Comparison of ENCODE assay signal across 9 cellular contexts in the genomic region with DNA sequence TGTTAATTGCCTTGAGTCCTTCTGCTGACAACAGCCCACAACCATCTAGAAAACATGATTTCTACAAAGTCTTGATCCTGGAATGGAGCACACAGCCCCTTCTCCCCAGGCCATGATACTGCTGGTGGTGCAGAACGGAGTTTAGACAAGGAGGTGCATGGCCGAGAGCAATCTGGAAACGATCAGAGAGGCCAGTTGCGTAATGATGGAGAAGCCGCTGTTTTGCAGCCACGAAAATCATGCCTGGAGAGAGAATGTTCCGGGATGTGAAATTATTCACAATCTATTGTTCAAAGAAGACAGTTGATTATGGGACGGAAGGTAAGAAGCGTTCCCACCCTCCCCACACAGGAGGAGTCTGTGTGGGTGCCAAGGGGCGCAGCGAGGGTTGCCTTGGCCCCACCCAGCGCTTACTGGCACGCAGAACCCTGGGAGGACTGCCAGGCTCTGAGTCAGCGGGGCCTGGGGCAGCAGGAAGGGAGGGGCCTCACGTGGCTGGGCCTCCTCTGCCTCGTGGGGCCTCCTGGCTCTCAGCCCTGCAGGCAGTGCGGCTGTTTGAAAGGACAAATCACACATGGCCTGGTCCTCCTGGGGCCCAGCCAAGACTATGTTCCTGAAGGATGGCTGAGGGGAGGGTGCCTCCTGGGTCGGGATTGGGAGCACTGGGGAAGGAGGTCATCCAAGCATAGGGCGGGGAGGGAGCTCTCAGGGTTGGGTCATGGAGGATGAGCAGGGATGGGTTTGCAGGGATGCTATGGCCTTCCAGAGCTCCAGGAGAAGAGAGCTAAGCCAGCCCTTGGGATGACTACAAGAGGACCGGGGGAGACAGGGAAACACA. TPM values are rescaled to one million over a fixed set of nuclear protein-coding genes. Genes with fewer than 3 reads are reported as not detected.
DNase-seq lines count a peak whose midpoint lies in the region; ATAC-seq and TF ChIP-seq lines count a peak whose summit lies in the region.
"Had no signal": no experiment of that assay in that cellular context is flagged by ENCODE, and none has a peak within 500 bp of the region (broad histone marks: within the 10 kb centered on the region; RNA-seq: fewer than 3 reads in every experiment).

No MANE protein-coding gene starts in this region.

- peak overlapping the region; percentile 36 for H3K4me3 ChIP-seq in Jurkat, Clone E6-1 (ENCODE audit: low read length)
- H3K4me3 ChIP-seq in SJCRH30 (peak overlapping the region; percentile 57), subcutaneous abdominal adipose tissue (ENCODE audit: low read depth in 1 of 5, low read length in 5 of 5) (peak overlapping the region; percentile 48 to 79 (median 57))
- H3K4me3 ChIP-seq: HAP-1 had no signal

- H3K36me3 ChIP-seq in SJCRH30 (no peaks in the 10 kb centered on the region), subcutaneous abdominal adipose tissue (ENCODE audit: control insufficient read depth in 5 of 5, insufficient read depth in 5 of 5, low read length in 5 of 5) (no peaks in the 10 kb centered on the region)
- H3K36me3 ChIP-seq: HAP-1 had no signal

- TF ChIP-seq CTCF in C4-2B (conservative IDR thresholded peaks at IDR 0.05) (no peak), omental fat pad (IDR thresholded peaks at IDR 0.05) (no peak)

- ATAC-seq in omental fat pad (ENCODE audit: low FRiP score) (peak; percentile 90), GM18867 (IDR thresholded peaks at IDR 0.05; ENCODE audit: unreplicated experiment) (no peak)

- peak overlapping the region; percentile 16 to 77 (median 69) for H3K9ac ChIP-seq in subcutaneous abdominal adipose tissue (ENCODE audit: low read length in 5 of 5)

- peak overlapping the region; percentile 79 for H3K27ac ChIP-seq in C4-2B
- peak overlapping the region; percentile 76 for H3K27ac ChIP-seq in SJCRH30
- peak overlapping the region; percentile 82 for H3K27ac ChIP-seq in subcutaneous abdominal adipose tissue (ENCODE audit: low read depth, low read length)

- DNase-seq in Jurkat, Clone E6-1 (ENCODE audit: low read depth, low spot score) = peak; percentile 87
- DNase-seq in SJCRH30 (peak; percentile 97), fibroblast of the conjunctiva (ENCODE audit: low read depth) (peak; percentile 99), omental fat pad (ENCODE audit: low spot score) (peak; percentile 97)
- peak; percentile 88 for DNase-seq in activated gamma-delta T cell treated with anti-CD3 and anti-CD28 coated beads, Interleukin-2, amount 50 U/mL, for 16 hours (ENCODE audit: low read depth)

- H3K4me1 ChIP-seq in SJCRH30 = peaks cover 27% of the 10 kb centered on the region
- H3K4me1 ChIP-seq in subcutaneous abdominal adipose tissue (ENCODE audit: control insufficient read depth in 5 of 5, insufficient read depth in 5 of 5, low read length in 5 of 5) = peaks cover 20 to 55% (median 52%) of the 10 kb centered on the region in 5 donors

- H3K9me3 ChIP-seq in SJCRH30 (replicated peaks) (no peaks in the 10 kb centered on the region), subcutaneous abdominal adipose tissue (ENCODE audit: control insufficient read depth in 5 of 5, low read length in 5 of 5) (no peaks in the 10 kb centered on the region)
- H3K9me3 ChIP-seq: HAP-1 had no signal

- H3K27me3 ChIP-seq in SJCRH30 (no peaks in the 10 kb centered on the region), subcutaneous abdominal adipose tissue (ENCODE audit: control insufficient read depth in 5 of 5, insufficient read depth in 4 of 5, low read length in 5 of 5) (peaks cover 0 to 3% (median 0%) of the 10 kb centered on the region in 5 donors)

RNA-seq across cellular contexts. Expression of a gene that starts 8.7 kb away (rescaled TPM):
- 15.1 TPM for polyA plus RNA-seq in Jurkat, Clone E6-1 (2012; ENCODE audit: insufficient read depth, insufficient read length)
- total RNA-seq in SJCRH30 (2014; rRNA removed; shearing (Covaris generic)) = 8.9 and 9.4 TPM in 2 replicates
- 10 to 100 TPM; 10.9 to 19.2 (median 11.4) TPM for total RNA-seq in omental fat pad

RNA-seq across cellular contexts. Expression of a gene that starts 15.5 kb away (rescaled TPM):
- 78.9 TPM for polyA plus RNA-seq in Jurkat, Clone E6-1 (2012; ENCODE audit: insufficient read depth, insufficient read length)
- total RNA-seq in SJCRH30 (2014; rRNA removed; shearing (Covaris generic)) = 75.1 and 78.8 TPM in 2 replicates
- 10 to 100 TPM; 11.7 to 44.3 (median 25.6) TPM for total RNA-seq in omental fat pad

RNA-seq across cellular contexts. Expression of a gene that starts 25.1 kb away (rescaled TPM):
- polyA plus RNA-seq in Jurkat, Clone E6-1 (2012; ENCODE audit: insufficient read depth, insufficient read length) = 64.2 TPM
- total RNA-seq in SJCRH30 (2014; rRNA removed; shearing (Covaris generic)) = 34.6 and 36.7 TPM in 2 replicates
- total RNA-seq in omental fat pad = 10 to 100 TPM; 52.2 to 98.4 (median 76.8) TPM

RNA-seq across cellular contexts. Expression of a gene that starts 30.4 kb away (rescaled TPM):
- polyA plus RNA-seq in Jurkat, Clone E6-1 (2012; ENCODE audit: insufficient read depth, insufficient read length) = not detected
- 0.08 and 0.16 TPM in 2 replicates for total RNA-seq in SJCRH30 (2014; rRNA removed; shearing (Covaris generic))
- under 1 TPM in 1 of 4 donors, not detected in 3; 0.56 TPM for total RNA-seq in omental fat pad

RNA-seq across cellular contexts. Expression of a gene that starts 35.0 kb away (rescaled TPM):
- polyA plus RNA-seq in Jurkat, Clone E6-1 (2012; ENCODE audit: insufficient read depth, insufficient read length) = 8.5 TPM
- total RNA-seq in SJCRH30 (2014; rRNA removed; shearing (Covaris generic)) = 26.4 and 28.9 TPM in 2 replicates
- 10 to 100 TPM; 21.8 to 37.8 (median 29.7) TPM for total RNA-seq in omental fat pad
